ENCODE assay signal across 39 cellular contexts in genomic region chr1:11561740-11562139, GRCh38.
"Had no signal": no experiment of that assay in that cellular context is flagged by ENCODE, and none has a peak within 500 bp of the region (broad histone marks: within the 10 kb centered on the region; RNA-seq: fewer than 3 reads in every experiment).

No MANE protein-coding gene starts in this region.

- H3K4me1 ChIP-seq: adrenal gland, ascending aorta, body of pancreas, breast epithelium had no signal

- H3K4me1 Mint-ChIP-seq: activated naive CD4-positive, alpha-beta T cell treated with anti-CD3 and anti-CD28 coated beads, Interleukin-2, amount 10 ng/mL, durations not matched to agents 7 days and 5 days; activated naive CD4-positive, alpha-beta T cell treated with anti-CD3 and anti-CD28 coated beads, Interleukin-2, amount 50 U/mL, for 24 hours; activated naive CD8-positive, alpha-beta T cell treated with anti-CD3 and anti-CD28 coated beads, Interleukin-2, amount 10 ng/mL, durations not matched to agents 7 days and 5 days; activated naive CD8-positive, alpha-beta T cell treated with anti-CD3 and anti-CD28 coated beads, Interleukin-2, amount 50 U/mL, for 24 hours; activated T-helper 17 cell treated with anti-CD3 and anti-CD28 coated beads, Interleukin-2, amount 50 U/mL, for 72 hours; central memory CD8-positive, alpha-beta T cell had no signal

- H3K27me3 ChIP-seq: ascending aorta, body of pancreas had no signal

- FAIRE-seq: astrocyte, bronchial epithelial cell had no signal

- H3K27ac ChIP-seq: adrenal gland, ascending aorta, body of pancreas, brain microvascular endothelial cell, breast epithelium, cardiac muscle cell had no signal

- H3K27ac Mint-ChIP-seq: activated naive CD4-positive, alpha-beta T cell treated with anti-CD3 and anti-CD28 coated beads for 36 hours; activated naive CD4-positive, alpha-beta T cell treated with anti-CD3 and anti-CD28 coated beads, Interleukin-2, amount 10 ng/mL, durations not matched to agents 7 days and 5 days; activated naive CD4-positive, alpha-beta T cell treated with anti-CD3 and anti-CD28 coated beads, Interleukin-2, amount 50 U/mL, for 24 hours; activated naive CD8-positive, alpha-beta T cell; activated naive CD8-positive, alpha-beta T cell treated with anti-CD3 and anti-CD28 coated beads for 36 hours; activated naive CD8-positive, alpha-beta T cell treated with anti-CD3 and anti-CD28 coated beads, Interleukin-2, amount 10 ng/mL, durations not matched to agents 7 days and 5 days; activated naive CD8-positive, alpha-beta T cell treated with anti-CD3 and anti-CD28 coated beads, Interleukin-2, amount 50 U/mL, for 24 hours; activated T-cell treated with anti-CD3 and anti-CD28 coated beads, Interleukin-2, amount 50 U/mL, for 24 hours; activated T-cell treated with anti-CD3 and anti-CD28 coated beads, Interleukin-2, amount 50 U/mL, for 72 hours; activated T-helper 1 cell treated with anti-CD3 and anti-CD28 coated beads, Interleukin-12 subunit alpha, Interleukin-12 subunit beta, Interleukin-2, Interleukin-4 antibody, amounts not matched to agents 30 ng/mL and 10 ng/mL and 1 ng/mL, durations not matched to agents 14 hours and 24 hours and 36 hours; activated T-helper 17 cell treated with anti-CD3 and anti-CD28 coated beads, Interleukin-2, amount 50 U/mL, for 72 hours; activated T-helper 2 cell treated with anti-CD3 and anti-CD28 coated beads, Interferon-gamma antibody, Interleukin-2, Interleukin-4, amounts not matched to agents 10 μg/mL and 5 μg/mL and 100 μg/mL, durations not matched to agents 14 hours and 24 hours and 36 hours had no signal

- H3K9me3 Mint-ChIP-seq: activated naive CD4-positive, alpha-beta T cell treated with anti-CD3 and anti-CD28 coated beads for 36 hours; activated naive CD4-positive, alpha-beta T cell treated with anti-CD3 and anti-CD28 coated beads, Interleukin-2, amount 10 ng/mL, durations not matched to agents 7 days and 5 days; activated naive CD4-positive, alpha-beta T cell treated with anti-CD3 and anti-CD28 coated beads, Interleukin-2, amount 50 U/mL, for 24 hours; activated naive CD4-positive, alpha-beta T cell treated with anti-CD3 and anti-CD28 coated beads, Interleukin-2, amount 50 U/mL, for 72 hours; activated naive CD8-positive, alpha-beta T cell treated with anti-CD3 and anti-CD28 coated beads for 36 hours; activated naive CD8-positive, alpha-beta T cell treated with anti-CD3 and anti-CD28 coated beads, Interleukin-2, amount 10 ng/mL, durations not matched to agents 7 days and 5 days; activated naive CD8-positive, alpha-beta T cell treated with anti-CD3 and anti-CD28 coated beads, Interleukin-2, amount 50 U/mL, for 24 hours; activated T-cell treated with anti-CD3 and anti-CD28 coated beads, Interleukin-2, amount 50 U/mL, for 24 hours; activated T-cell treated with anti-CD3 and anti-CD28 coated beads, Interleukin-2, amount 50 U/mL, for 4 hours; activated T-cell treated with anti-CD3 and anti-CD28 coated beads, Interleukin-2, amount 50 U/mL, for 72 hours; activated T-helper 1 cell treated with anti-CD3 and anti-CD28 coated beads, Interleukin-12 subunit alpha, Interleukin-12 subunit beta, Interleukin-2, Interleukin-4 antibody, amounts not matched to agents 30 ng/mL and 10 ng/mL and 1 ng/mL, durations not matched to agents 14 hours and 24 hours and 36 hours; activated T-helper 17 cell treated with anti-CD3 and anti-CD28 coated beads, Interleukin-2, amount 50 U/mL, for 72 hours; activated T-helper 2 cell treated with anti-CD3 and anti-CD28 coated beads, Interferon-gamma antibody, Interleukin-2, Interleukin-4, amounts not matched to agents 10 μg/mL and 5 μg/mL and 100 μg/mL, durations not matched to agents 14 hours and 24 hours and 36 hours; central memory CD8-positive, alpha-beta T cell had no signal

- DNase-seq: activated effector memory CD4-positive, alpha-beta T cell treated with anti-CD3 and anti-CD28 coated beads, Interleukin-2, amount 50 U/mL, for 16 hours; activated effector memory CD4-positive, alpha-beta T cell treated with Interleukin-2 at 50 U/mL for 16 hours; activated gamma-delta T cell; activated gamma-delta T cell treated with Interleukin-2 at 50 U/mL for 16 hours; activated naive CD4-positive, alpha-beta T cell; activated naive CD4-positive, alpha-beta T cell treated with anti-CD3 and anti-CD28 coated beads for 36 hours; activated naive CD4-positive, alpha-beta T cell treated with anti-CD3 and anti-CD28 coated beads, Interleukin-2, amount 10 ng/mL, durations not matched to agents 7 days and 5 days; activated naive CD4-positive, alpha-beta T cell treated with anti-CD3 and anti-CD28 coated beads, Interleukin-2, amount 50 U/mL, for 16 hours; activated naive CD4-positive, alpha-beta T cell treated with Interleukin-2 at 50 U/mL for 16 hours; activated naive CD8-positive, alpha-beta T cell treated with anti-CD3 and anti-CD28 coated beads for 36 hours; activated naive CD8-positive, alpha-beta T cell treated with anti-CD3 and anti-CD28 coated beads, Interleukin-2, amount 10 ng/mL, durations not matched to agents 7 days and 5 days; activated naive CD8-positive, alpha-beta T cell treated with anti-CD3 and anti-CD28 coated beads, Interleukin-2, amount 50 U/mL, for 24 hours; activated T-cell treated with anti-CD3 and anti-CD28 coated beads, Interleukin-2, amount 50 U/mL, for 24 hours; activated T-cell treated with anti-CD3 and anti-CD28 coated beads, Interleukin-2, amount 50 U/mL, for 4 hours; activated T-cell treated with anti-CD3 and anti-CD28 coated beads, Interleukin-2, amount 50 U/mL, for 48 hours; activated T-cell treated with anti-CD3 and anti-CD28 coated beads, Interleukin-2, amount 50 U/mL, for 72 hours; adrenal gland; amniotic stem cell; amygdala; anterior cingulate cortex; aorta; body of pancreas; brain microvascular endothelial cell; caudate nucleus; central memory CD4-positive, alpha-beta T cell; cerebellar nuclear complex had no signal

- H3K4me3 Mint-ChIP-seq: activated naive CD4-positive, alpha-beta T cell treated with anti-CD3 and anti-CD28 coated beads for 36 hours; activated naive CD4-positive, alpha-beta T cell treated with anti-CD3 and anti-CD28 coated beads, Interleukin-2, amount 10 ng/mL, durations not matched to agents 7 days and 5 days; activated naive CD4-positive, alpha-beta T cell treated with anti-CD3 and anti-CD28 coated beads, Interleukin-2, amount 50 U/mL, for 24 hours; activated naive CD8-positive, alpha-beta T cell; activated naive CD8-positive, alpha-beta T cell treated with anti-CD3 and anti-CD28 coated beads for 36 hours; activated naive CD8-positive, alpha-beta T cell treated with anti-CD3 and anti-CD28 coated beads, Interleukin-2, amount 10 ng/mL, durations not matched to agents 7 days and 5 days; activated naive CD8-positive, alpha-beta T cell treated with anti-CD3 and anti-CD28 coated beads, Interleukin-2, amount 50 U/mL, for 24 hours; activated T-cell treated with anti-CD3 and anti-CD28 coated beads, Interleukin-2, amount 50 U/mL, for 24 hours; activated T-cell treated with anti-CD3 and anti-CD28 coated beads, Interleukin-2, amount 50 U/mL, for 4 hours; activated T-cell treated with anti-CD3 and anti-CD28 coated beads, Interleukin-2, amount 50 U/mL, for 72 hours; activated T-helper 1 cell treated with anti-CD3 and anti-CD28 coated beads, Interleukin-12 subunit alpha, Interleukin-12 subunit beta, Interleukin-2, Interleukin-4 antibody, amounts not matched to agents 30 ng/mL and 10 ng/mL and 1 ng/mL, durations not matched to agents 14 hours and 24 hours and 36 hours; activated T-helper 17 cell treated with anti-CD3 and anti-CD28 coated beads, Interleukin-2, amount 50 U/mL, for 72 hours; central memory CD8-positive, alpha-beta T cell had no signal

- H3K4me3 ChIP-seq: adrenal gland, ascending aorta, body of pancreas, breast epithelium, cardiac muscle cell had no signal

- ATAC-seq: activated naive CD4-positive, alpha-beta T cell treated with anti-CD3 and anti-CD28 coated beads, Interleukin-2, amount 50 U/mL, for 72 hours; activated naive CD8-positive, alpha-beta T cell treated with anti-CD3 and anti-CD28 coated beads, Interleukin-2, amount 50 U/mL, for 24 hours; activated T-cell treated with anti-CD3 and anti-CD28 coated beads, Interleukin-2, amount 50 U/mL, for 4 hours; activated T-cell treated with anti-CD3 and anti-CD28 coated beads, Interleukin-2, amount 50 U/mL, for 72 hours; activated T-helper 17 cell treated with anti-CD3 and anti-CD28 coated beads, Interleukin-2, amount 50 U/mL, for 72 hours; body of pancreas had no signal

- H3K36me3 ChIP-seq: adrenal gland, ascending aorta, brain microvascular endothelial cell, breast epithelium, cardiac muscle cell had no signal

- H3K36me3 Mint-ChIP-seq: activated naive CD4-positive, alpha-beta T cell treated with anti-CD3 and anti-CD28 coated beads, Interleukin-2, amount 10 ng/mL, durations not matched to agents 7 days and 5 days; activated naive CD4-positive, alpha-beta T cell treated with anti-CD3 and anti-CD28 coated beads, Interleukin-2, amount 50 U/mL, for 24 hours; activated naive CD4-positive, alpha-beta T cell treated with anti-CD3 and anti-CD28 coated beads, Interleukin-2, amount 50 U/mL, for 72 hours; activated naive CD8-positive, alpha-beta T cell; activated naive CD8-positive, alpha-beta T cell treated with anti-CD3 and anti-CD28 coated beads for 36 hours; activated naive CD8-positive, alpha-beta T cell treated with anti-CD3 and anti-CD28 coated beads, Interleukin-2, amount 10 ng/mL, durations not matched to agents 7 days and 5 days; brain had no signal

- H3K9me3 ChIP-seq: adrenal gland, ascending aorta, body of pancreas, breast epithelium had no signal
